In the genomic region with DNA sequence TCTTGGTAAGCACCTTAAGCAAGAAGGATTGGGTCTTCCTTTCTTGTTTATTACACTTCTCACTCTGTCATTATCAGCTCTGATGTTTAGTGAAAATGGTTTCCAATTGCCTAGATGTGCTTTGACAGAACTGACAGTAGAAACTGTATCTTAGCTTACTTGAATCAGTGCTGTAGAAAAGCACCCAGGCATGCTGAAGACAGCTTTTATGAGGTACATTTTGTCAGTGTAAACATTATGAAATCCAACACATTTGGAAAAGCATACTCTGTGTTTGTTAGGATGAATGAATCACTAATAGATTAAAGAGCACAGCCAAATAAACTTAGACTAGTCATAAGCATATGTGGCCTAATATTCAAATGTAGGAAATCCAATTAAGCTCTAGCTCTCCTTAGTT, we compare ENCODE assay signal across 1 cellular context.
TF ChIP-seq lines count a peak whose summit lies in the region.

No MANE protein-coding gene starts in this region.

TF ChIP-seq in H1, 55 proteins besides CTCF, POLR2A, EP300 and RAD21:
- TF ChIP-seq EGR1 (IDR thresholded peaks at IDR 0.05; ENCODE audit: borderline replicate concordance, low read depth, low read length) (no peak), CBX8 (IDR thresholded peaks at IDR 0.05; ENCODE audit: borderline replicate concordance, low read depth, low read length) (no peak), BCL11A (IDR thresholded peaks at IDR 0.05; ENCODE audit: low read depth in 2 of 2, low read length in 2 of 2) (no peak), HDAC6 (IDR thresholded peaks at IDR 0.05; ENCODE audit: low read depth, low read length) (no peak), BACH1 (IDR thresholded peaks at IDR 0.05; ENCODE audit: low read length) (no peak), SP1 (IDR thresholded peaks at IDR 0.05; ENCODE audit: low read depth, low read length) (no peak), ZNF274 (IDR thresholded peaks at IDR 0.05; ENCODE audit: borderline replicate concordance, extremely low read depth, low read length) (no peak), RXRA (IDR thresholded peaks at IDR 0.05; ENCODE audit: insufficient read depth, low read depth, low read length) (no peak), CBX5 (IDR thresholded peaks at IDR 0.05; ENCODE audit: low read depth, low read length) (no peak), TBP (IDR thresholded peaks at IDR 0.05; ENCODE audit: low read depth, low read length) (no peak), CREB1 (IDR thresholded peaks at IDR 0.05) (no peak)
